Comparison of ENCODE assay signal across 13 cellular contexts in the genomic region with DNA sequence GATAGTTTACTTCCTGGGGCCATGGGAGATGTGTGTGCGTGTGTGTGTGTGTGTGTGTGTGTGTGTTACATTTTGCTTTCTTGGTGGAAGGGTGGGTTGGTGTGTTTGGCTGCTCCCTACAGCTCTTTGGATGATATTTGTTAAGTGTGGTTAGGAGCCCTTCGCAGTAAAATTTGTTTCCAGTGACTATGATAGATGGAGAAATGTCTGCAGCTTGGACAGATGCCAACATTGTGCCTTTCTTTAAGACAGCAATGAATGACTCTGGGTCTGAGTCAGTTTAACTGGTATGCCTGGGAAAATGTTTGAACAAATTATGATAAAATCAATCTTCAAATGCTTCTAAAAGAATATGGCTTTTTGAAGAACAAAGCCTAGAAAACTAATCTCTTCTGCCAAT.
DNase-seq lines count a peak whose midpoint lies in the region; ATAC-seq and TF ChIP-seq lines count a peak whose summit lies in the region.
"Had no signal": no experiment of that assay in that cellular context is flagged by ENCODE, and none has a peak within 500 bp of the region (broad histone marks: within the 10 kb centered on the region; RNA-seq: fewer than 3 reads in every experiment).

No MANE protein-coding gene starts in this region.

- no peaks in the 10 kb centered on the region for H3K27me3 Mint-ChIP-seq in naive thymus-derived CD8-positive, alpha-beta T cell
- no peaks in the 10 kb centered on the region for H3K27me3 Mint-ChIP-seq in activated T-helper 2 cell treated with anti-CD3 and anti-CD28 coated beads, Interferon-gamma antibody, Interleukin-2, Interleukin-4, amounts not matched to agents 10 μg/mL and 5 μg/mL and 100 μg/mL, durations not matched to agents 14 hours and 24 hours and 36 hours (ENCODE audit: low read depth)
- H3K27me3 Mint-ChIP-seq: stimulated activated naive CD8-positive, alpha-beta T cell treated with anti-CD3 and anti-CD28 coated beads, Interleukin-15, amount 100 ng/mL, for 72 hours had no signal

- ATAC-seq in SK-N-SH treated with all-trans-retinoic acid at 6 μM for 48 hours, result no peak
- ATAC-seq in GM18505 (IDR thresholded peaks at IDR 0.05; ENCODE audit: unreplicated experiment), result no peak
- no peak for ATAC-seq in naive thymus-derived CD8-positive, alpha-beta T cell
- ATAC-seq: lower lobe of right lung; stimulated activated naive CD8-positive, alpha-beta T cell treated with anti-CD3 and anti-CD28 coated beads, Interleukin-15, amount 100 ng/mL, for 72 hours had no signal

- intact Hi-C loops in activated T-helper 2 cell treated with anti-CD3 and anti-CD28 coated beads, Interferon-gamma antibody, Interleukin-2, Interleukin-4, amounts not matched to agents 10 μg/mL and 5 μg/mL and 100 μg/mL, durations not matched to agents 14 hours and 24 hours and 36 hours (cut with micrococcal nuclease), result no loop called here

- H3K4me3 Mint-ChIP-seq in naive thymus-derived CD8-positive, alpha-beta T cell, result no peak overlapping the region
- no peak overlapping the region for H3K4me3 Mint-ChIP-seq in activated T-helper 2 cell treated with anti-CD3 and anti-CD28 coated beads, Interferon-gamma antibody, Interleukin-2, Interleukin-4, amounts not matched to agents 10 μg/mL and 5 μg/mL and 100 μg/mL, durations not matched to agents 14 hours and 24 hours and 36 hours (ENCODE audit: low read depth)
- H3K4me3 Mint-ChIP-seq: stimulated activated naive CD8-positive, alpha-beta T cell treated with anti-CD3 and anti-CD28 coated beads, Interleukin-15, amount 100 ng/mL, for 72 hours had no signal

- H3K9me3 Mint-ChIP-seq in naive thymus-derived CD8-positive, alpha-beta T cell, result peaks cover 4 to 40% (median 9%) of the 10 kb centered on the region in 9 donors
- H3K9me3 Mint-ChIP-seq in activated T-helper 2 cell treated with anti-CD3 and anti-CD28 coated beads, Interferon-gamma antibody, Interleukin-2, Interleukin-4, amounts not matched to agents 10 μg/mL and 5 μg/mL and 100 μg/mL, durations not matched to agents 14 hours and 24 hours and 36 hours, result peaks cover 11% of the 10 kb centered on the region

- POLR2A ChIA-PET in naive thymus-derived CD8-positive, alpha-beta T cell (lab: Charles Lee), result no interaction called here

- TF ChIP-seq POLR2A in GM18505 (IDR thresholded peaks at IDR 0.05; ENCODE audit: borderline replicate concordance, extremely low read depth, insufficient read depth, insufficient read length), result no peak

- H3K27ac Mint-ChIP-seq in naive thymus-derived CD8-positive, alpha-beta T cell, result no peak overlapping the region
- no peak overlapping the region for H3K27ac Mint-ChIP-seq in activated T-helper 2 cell treated with anti-CD3 and anti-CD28 coated beads, Interferon-gamma antibody, Interleukin-2, Interleukin-4, amounts not matched to agents 10 μg/mL and 5 μg/mL and 100 μg/mL, durations not matched to agents 14 hours and 24 hours and 36 hours
- H3K27ac Mint-ChIP-seq: stimulated activated naive CD8-positive, alpha-beta T cell treated with anti-CD3 and anti-CD28 coated beads, Interleukin-15, amount 100 ng/mL, for 72 hours had no signal

- DNase-seq in HPDE6-E6E7 (ENCODE audit: extremely low spot score) (peak; percentile 77), fibroblast of the conjunctiva (ENCODE audit: low read depth) (peak; percentile 26), stromal cell of bone marrow (ENCODE audit: low read depth) (peak; percentile 68)
- no peak for DNase-seq in naive thymus-derived CD8-positive, alpha-beta T cell
- DNase-seq in activated T-helper 2 cell treated with anti-CD3 and anti-CD28 coated beads, Interferon-gamma antibody, Interleukin-2, Interleukin-4, amounts not matched to agents 10 μg/mL and 5 μg/mL and 100 μg/mL, durations not matched to agents 14 hours and 24 hours and 36 hours (ENCODE audit: low spot score), result no peak
- DNase-seq: activated CD4-positive, alpha-beta T cell treated with anti-CD3 and anti-CD28 coated beads for 1 hour; DMS153; lower lobe of right lung; NCI-H524 treated with DMSO at 0.1 percent for 48 hours; stimulated activated CD4-positive, alpha-beta T cell treated with anti-CD3 and anti-CD28 coated beads, Interleukin-4, amount 100 ng/mL, for 4 hours; stimulated activated naive CD8-positive, alpha-beta T cell treated with anti-CD3 and anti-CD28 coated beads, Interleukin-15, amount 100 ng/mL, for 72 hours had no signal

- H3K36me3 Mint-ChIP-seq in naive thymus-derived CD8-positive, alpha-beta T cell, result no peaks in the 10 kb centered on the region
- no peaks in the 10 kb centered on the region for H3K36me3 Mint-ChIP-seq in activated T-helper 2 cell treated with anti-CD3 and anti-CD28 coated beads, Interferon-gamma antibody, Interleukin-2, Interleukin-4, amounts not matched to agents 10 μg/mL and 5 μg/mL and 100 μg/mL, durations not matched to agents 14 hours and 24 hours and 36 hours (ENCODE audit: low read depth)

- H3K4me1 Mint-ChIP-seq in naive thymus-derived CD8-positive, alpha-beta T cell, result no peaks in the 10 kb centered on the region
- H3K4me1 Mint-ChIP-seq in activated T-helper 2 cell treated with anti-CD3 and anti-CD28 coated beads, Interferon-gamma antibody, Interleukin-2, Interleukin-4, amounts not matched to agents 10 μg/mL and 5 μg/mL and 100 μg/mL, durations not matched to agents 14 hours and 24 hours and 36 hours (ENCODE audit: low read depth), result no peaks in the 10 kb centered on the region
- H3K4me1 Mint-ChIP-seq: stimulated activated naive CD8-positive, alpha-beta T cell treated with anti-CD3 and anti-CD28 coated beads, Interleukin-15, amount 100 ng/mL, for 72 hours had no signal

TF ChIP-seq in SK-N-SH treated with all-trans-retinoic acid at 6 μM for 48 hours, 23 proteins besides CTCF, POLR2A, EP300 and RAD21:
- TF ChIP-seq ZNF565 (CRISPR knock-in tag; conservative IDR thresholded peaks at IDR 0.05; ENCODE audit: low read depth) (no peak), ESRRG (CRISPR knock-in tag; IDR thresholded peaks at IDR 0.05) (no peak), ISL1 (CRISPR knock-in tag; IDR thresholded peaks at IDR 0.05) (peak; percentile 55; the same call in 1 of the 2 replicates), RARB (CRISPR knock-in tag; IDR thresholded peaks at IDR 0.05) (no peak), ZFP30 (CRISPR knock-in tag; IDR thresholded peaks at IDR 0.05) (no peak)
- TF ChIP-seq, protein P1, sequence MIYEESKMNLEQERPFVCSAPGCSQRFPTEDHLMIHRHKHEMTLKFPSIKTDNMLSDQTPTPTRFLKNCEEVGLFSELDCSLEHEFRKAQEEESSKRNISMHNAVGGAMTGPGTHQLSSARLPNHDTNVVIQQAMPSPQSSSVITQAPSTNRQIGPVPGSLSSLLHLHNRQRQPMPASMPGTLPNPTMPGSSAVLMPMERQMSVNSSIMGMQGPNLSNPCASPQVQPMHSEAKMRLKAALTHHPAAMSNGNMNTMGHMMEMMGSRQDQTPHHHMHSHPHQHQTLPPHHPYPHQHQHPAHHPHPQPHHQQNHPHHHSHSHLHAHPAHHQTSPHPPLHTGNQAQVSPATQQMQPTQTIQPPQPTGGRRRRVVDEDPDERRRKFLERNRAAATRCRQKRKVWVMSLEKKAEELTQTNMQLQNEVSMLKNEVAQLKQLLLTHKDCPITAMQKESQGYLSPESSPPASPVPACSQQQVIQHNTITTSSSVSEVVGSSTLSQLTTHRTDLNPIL (CRISPR knock-in tag; IDR thresholded peaks at IDR 0.05; ENCODE audit: low read depth), result no peak

Comparison
In these comparisons a context has a peak if more than half of its experiments do, and no peak if none do; other contexts are left out.
1. DNase-seq: peak in HPDE6-E6E7 (single experiment), fibroblast of the conjunctiva (single experiment) and stromal cell of bone marrow (single experiment); none in naive thymus-derived CD8-positive, alpha-beta T cell (0 of 10) and activated T-helper 2 cell treated with anti-CD3 and anti-CD28 coated beads, Interferon-gamma antibody, Interleukin-2, Interleukin-4, amounts not matched to agents 10 μg/mL and 5 μg/mL and 100 μg/mL, durations not matched to agents 14 hours and 24 hours and 36 hours (single experiment).